11 cellular contexts compared by ENCODE assay signal in genomic region chr5:68246802-68247201, GRCh38. TPM values are rescaled to one million over a fixed set of nuclear protein-coding genes. Genes with fewer than 3 reads are reported as not detected.
DNase-seq lines count a peak whose midpoint lies in the region; ATAC-seq, FAIRE-seq and TF ChIP-seq lines count a peak whose summit lies in the region.
"Had no signal": no experiment of that assay in that cellular context is flagged by ENCODE, and none has a peak within 500 bp of the region (broad histone marks: within the 10 kb centered on the region; RNA-seq: fewer than 3 reads in every experiment).

No MANE protein-coding gene starts in this region.

- intact Hi-C loops in OCI-LY7 (cut with micrococcal nuclease; ENCODE audit: unreplicated experiment): no loop called here

- H3K9me2 ChIP-seq in OCI-LY7 (ENCODE audit: insufficient read depth, low read length): no peaks in the 10 kb centered on the region

- no peak for ATAC-seq in GM18909 (IDR thresholded peaks at IDR 0.05; ENCODE audit: poor library complexity, unreplicated experiment)
- ATAC-seq: activated T-helper 17 cell treated with anti-CD3 and anti-CD28 coated beads, Interleukin-2, amount 50 U/mL, for 72 hours had no signal

- no peak overlapping the region for H3K4me2 ChIP-seq in OCI-LY7 (ENCODE audit: low read length)

- no peaks in the 10 kb centered on the region for H3K27me3 ChIP-seq in AG04450 (ENCODE audit: control insufficient read depth, insufficient read depth, low read length)

- CTCF ChIA-PET in AG04450 (lab: Charles Lee): interaction anchor here (0.7 kb wide), 1 partner anchor 941 kb away, joined by 4 read pairs; no protein-coding TSS in a partner anchor
- CTCF ChIA-PET in OCI-LY7 (lab: Charles Lee; ENCODE audit: unreplicated experiment): no interaction called here

- H3K36me3 ChIP-seq in OCI-LY7 (ENCODE audit: insufficient read depth, low read length): peaks cover 8% of the 10 kb centered on the region; the same call in 1 of the 2 replicates

- H3K27ac ChIP-seq in AG04450 (ENCODE audit: low read depth, low read length) (no peak overlapping the region), OCI-LY7 (ENCODE audit: low read depth, low read length, poor library complexity, severe bottlenecking) (no peak overlapping the region)

- POLR2A ChIA-PET in AG04450 (lab: Yijun Ruan, JAX) (no interaction called here), OCI-LY7 (lab: Charles Lee) (interaction anchor here (1.0 kb wide), 1 partner anchor 25 kb away, joined by 4 read pairs; no protein-coding TSS in a partner anchor)

- FAIRE-seq in islet of Langerhans (lab: Jason Lieb, UNC): peak; percentile 98

- TF ChIP-seq CTCF in AG04450 (IDR thresholded peaks at IDR 0.05; ENCODE audit: low read depth, low read length) (0 out of 2 replicates have a peak, but pooled peaks have one; percentile 7), GM12864 (IDR thresholded peaks at IDR 0.05; ENCODE audit: low read depth, low read length, missing control alignments) (peak; percentile 12), OCI-LY7 (conservative IDR thresholded peaks at IDR 0.05; ENCODE audit: low read length) (peak; percentile 56; the same call in 1 of the 2 replicates)

- H3K4me3 ChIP-seq in AG04450 (ENCODE audit: low read depth, low read length): no peak overlapping the region
- H3K4me3 ChIP-seq in GM12864 (ENCODE audit: low read depth, low read length): no peak overlapping the region
- H3K4me3 ChIP-seq in OCI-LY7 (ENCODE audit: low read depth, low read length, poor library complexity, severe bottlenecking): no peak overlapping the region

- no TSS peak for BruUV-seq in OCI-LY7 (replicated peaks; lab: Mats Ljungman, UMichigan)

- no peaks in the 10 kb centered on the region for H3K4me1 ChIP-seq in OCI-LY7 (ENCODE audit: insufficient read depth, low read length, poor library complexity, severe bottlenecking)

- H3K9me3 ChIP-seq in AG04450 (ENCODE audit: control insufficient read depth, insufficient read depth, low read length) (no peaks in the 10 kb centered on the region), OCI-LY7 (ENCODE audit: low read length) (no peaks in the 10 kb centered on the region)

- H3K79me2 ChIP-seq in OCI-LY7 (ENCODE audit: insufficient read depth, low read depth, low read length): peaks cover 34% of the 10 kb centered on the region; the same call in 1 of the 2 replicates

- no peak overlapping the region for H2AFZ ChIP-seq in OCI-LY7 (ENCODE audit: low read length)

- DNase-seq in AG04450 (ENCODE audit: low read depth, low spot score): no peak
- DNase-seq in GM12864 (ENCODE audit: low read depth): no peak
- DNase-seq in OCI-LY7 (ENCODE audit: low spot score): peak; percentile 6
- DNase-seq in COLO668 (lab: John Stamatoyannopoulos, UW; ENCODE audit: unreplicated experiment): no peak
- DNase-seq in LoVo (ENCODE audit: low spot score): no peak
- no peak for DNase-seq in COLO829 (ENCODE audit: low spot score)
- DNase-seq: NCI-H345, SIG-M5 had no signal

- H4K20me1 ChIP-seq in OCI-LY7 (ENCODE audit: insufficient read depth, low read length): peaks cover 9% of the 10 kb centered on the region; the same call in 1 of the 2 replicates

RNA-seq across cellular contexts. Expression of gene PIK3R1, which starts 31.2 kb away (rescaled TPM):
- 7.6 and 8.1 TPM in 2 replicates for polyA plus RNA-seq in AG04450 (2011; rRNA removed)
- 13.3 and 16.2 TPM in 2 replicates for polyA minus RNA-seq in AG04450 (2011; rRNA and poly(A)+ RNA removed)
- 14.9 and 15.8 TPM in 2 replicates for total RNA-seq in OCI-LY7 (2014; rRNA removed; shearing (Covaris generic))
- 43.4 and 45.6 TPM in 2 replicates for total RNA-seq in OCI-LY7 (2022)
